8 cellular contexts compared by ENCODE assay signal in the genomic region with DNA sequence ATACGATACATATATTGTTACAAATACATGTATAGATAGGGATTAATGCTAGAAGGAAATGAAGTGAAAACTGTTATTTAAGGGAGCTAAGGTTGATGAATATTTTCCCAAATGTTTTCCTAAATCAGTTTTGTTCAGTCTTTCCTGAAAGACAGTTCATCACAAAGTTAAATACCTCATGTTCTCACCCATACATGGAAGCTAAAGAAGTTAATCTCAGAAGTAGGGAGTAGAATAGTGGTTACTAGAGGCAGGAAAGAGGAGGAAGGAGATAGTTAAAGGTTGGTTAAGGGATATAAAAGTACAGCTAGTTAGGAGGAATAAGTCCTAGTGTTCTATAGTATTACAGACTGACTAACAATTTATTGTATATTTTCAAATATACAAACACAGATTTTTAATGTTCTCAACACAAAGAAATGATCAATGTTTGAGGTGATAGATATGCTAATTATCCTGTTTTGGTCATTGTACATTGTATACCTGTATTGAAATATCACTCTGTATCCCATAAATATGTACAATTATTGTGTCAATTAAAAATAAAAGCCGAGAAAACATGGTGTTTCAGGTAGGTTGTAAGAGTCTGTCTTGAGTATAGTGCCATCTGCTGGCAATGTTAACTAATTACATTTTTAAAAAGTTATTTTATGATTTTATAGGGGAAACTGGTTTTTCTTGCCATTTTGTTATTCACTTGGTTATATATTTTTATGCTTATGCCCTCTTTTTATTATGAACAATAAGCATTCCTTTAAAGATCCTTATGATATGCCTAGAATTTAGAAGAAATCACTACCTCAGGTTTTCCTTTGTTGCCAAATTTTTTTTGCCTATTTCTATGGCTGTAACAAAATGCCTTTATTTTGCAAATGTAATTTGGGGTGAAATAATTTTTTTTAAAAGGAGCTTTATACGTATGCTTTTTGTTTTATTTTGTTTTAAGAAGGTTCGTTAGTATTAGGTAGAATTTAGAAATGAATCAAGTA. TPM values are rescaled to one million over a fixed set of nuclear protein-coding genes. Genes with fewer than 3 reads are reported as not detected.
A peak's percentile ranks its signal among the peaks of the same experiment; 100 is the strongest.
DNase-seq lines count a peak whose midpoint lies in the region; ATAC-seq and TF ChIP-seq lines count a peak whose summit lies in the region.

No MANE protein-coding gene starts in this region.

- H3K4me1 ChIP-seq in GM23338 (ENCODE audit: insufficient read depth), result no peaks in the 10 kb centered on the region

- H3F3A ChIP-seq in GM23338 (replicated peaks; ENCODE audit: low read depth), result no peaks in the 10 kb centered on the region

- H3K9me3 ChIP-seq in CD4-positive, alpha-beta T cell (ENCODE audit: control insufficient read depth, low read length), result no peaks in the 10 kb centered on the region

- CTCF ChIA-PET in CD4-positive, alpha-beta T cell (lab: Charles Lee), result interaction anchor here (0.9 to 2.3 kb wide), 7 partner anchors 9 to 172 kb away, joined by 3 to 24 read pairs (median 4); no protein-coding TSS in a partner anchor

- no peaks in the 10 kb centered on the region for H3K27me3 Mint-ChIP-seq in CD4-positive, alpha-beta T cell
- H3K27me3 Mint-ChIP-seq in GM23338 (ENCODE audit: insufficient read depth, low read depth, poor library complexity) (no peaks in the 10 kb centered on the region), chondrocyte (ENCODE audit: low read depth) (no peaks in the 10 kb centered on the region)
- H3K27me3 Mint-ChIP-seq in activated T-helper 1 cell treated with anti-CD3 and anti-CD28 coated beads, Interleukin-12 subunit alpha, Interleukin-12 subunit beta, Interleukin-2, Interleukin-4 antibody, amounts not matched to agents 30 ng/mL and 10 ng/mL and 1 ng/mL, durations not matched to agents 14 hours and 24 hours and 36 hours (ENCODE audit: insufficient read depth), result no peaks in the 10 kb centered on the region

- no peak overlapping the region for H3K4me3 ChIP-seq in GM23338

- H3K9me2 ChIP-seq in GM23338 (ENCODE audit: insufficient read depth), result no peaks in the 10 kb centered on the region

- no peaks in the 10 kb centered on the region for H3K36me3 ChIP-seq in GM23338 (ENCODE audit: insufficient read depth)

- peaks cover 86% of the 10 kb centered on the region for H3K79me2 ChIP-seq in GM23338 (replicated peaks; ENCODE audit: insufficient read depth)

- POLR2A ChIA-PET in CD4-positive, alpha-beta T cell (lab: Charles Lee), result interaction anchor here (2.0 kb wide), 1 partner anchor 27 kb away, joined by 13 read pairs; a partner anchor contains a TSS

- intact Hi-C loops in CD4-positive, alpha-beta T cell (cut with DNase I, micrococcal nuclease), result loop anchor here (1.0 to 5.0 kb wide), 5 partner anchors 102 to 1264 kb away; no protein-coding TSS in a partner anchor
- intact Hi-C loops in activated T-helper 1 cell treated with anti-CD3 and anti-CD28 coated beads, Interleukin-12 subunit alpha, Interleukin-12 subunit beta, Interleukin-2, Interleukin-4 antibody, amounts not matched to agents 30 ng/mL and 10 ng/mL and 1 ng/mL, durations not matched to agents 14 hours and 24 hours and 36 hours (cut with micrococcal nuclease), result loop anchor here (1.0 to 5.0 kb wide), 5 partner anchors 27 to 220 kb away; a partner anchor contains a TSS

- no peaks in the 10 kb centered on the region; the same call in 1 of the 2 replicates for H4K20me1 ChIP-seq in GM23338 (replicated peaks; ENCODE audit: insufficient read depth)

- H3K4me1 Mint-ChIP-seq in CD4-positive, alpha-beta T cell (ENCODE audit: low read depth), result peaks cover 50% of the 10 kb centered on the region
- H3K4me1 Mint-ChIP-seq in GM23338 (peaks cover 11% of the 10 kb centered on the region; the same call in 2 of the 3 replicates), chondrocyte (ENCODE audit: low read depth) (peaks cover 29% of the 10 kb centered on the region)
- H3K4me1 Mint-ChIP-seq in activated T-helper 1 cell treated with anti-CD3 and anti-CD28 coated beads, Interleukin-12 subunit alpha, Interleukin-12 subunit beta, Interleukin-2, Interleukin-4 antibody, amounts not matched to agents 30 ng/mL and 10 ng/mL and 1 ng/mL, durations not matched to agents 14 hours and 24 hours and 36 hours (ENCODE audit: low read depth), result peaks cover 6% of the 10 kb centered on the region

- H3K27ac ChIP-seq in CD4-positive, alpha-beta T cell (ENCODE audit: low read depth, low read length), result no peak overlapping the region
- H3K27ac ChIP-seq in GM23338 (ENCODE audit: low read depth), result no peak overlapping the region

- no peak overlapping the region for H3K4me2 ChIP-seq in GM23338

- H3K9me3 Mint-ChIP-seq in CD4-positive, alpha-beta T cell, result no peaks in the 10 kb centered on the region
- no peaks in the 10 kb centered on the region for H3K9me3 Mint-ChIP-seq in GM23338
- H3K9me3 Mint-ChIP-seq in chondrocyte (ENCODE audit: low read depth), result peaks cover 10% of the 10 kb centered on the region
- no peaks in the 10 kb centered on the region for H3K9me3 Mint-ChIP-seq in activated T-helper 1 cell treated with anti-CD3 and anti-CD28 coated beads, Interleukin-12 subunit alpha, Interleukin-12 subunit beta, Interleukin-2, Interleukin-4 antibody, amounts not matched to agents 30 ng/mL and 10 ng/mL and 1 ng/mL, durations not matched to agents 14 hours and 24 hours and 36 hours

- H2AFZ ChIP-seq in GM23338, result no peak overlapping the region

- DNase-seq in CD4-positive, alpha-beta T cell, result no peak
- DNase-seq in GM23338 (ENCODE audit: low spot score) (peak; percentile 51), NCI-H524 treated with DMSO at 0.1 percent for 48 hours (lab: John Stamatoyannopoulos, UW) (peak; percentile 2), chondrocyte (ENCODE audit: low spot score) (no peak), midbrain (lab: John Stamatoyannopoulos, UW) (peak; percentile 45), NCI-H128 (lab: John Stamatoyannopoulos, UW; ENCODE audit: unreplicated experiment) (no peak)
- no peak for DNase-seq in activated T-helper 1 cell treated with anti-CD3 and anti-CD28 coated beads, Interleukin-12 subunit alpha, Interleukin-12 subunit beta, Interleukin-2, Interleukin-4 antibody, amounts not matched to agents 30 ng/mL and 10 ng/mL and 1 ng/mL, durations not matched to agents 14 hours and 24 hours and 36 hours (ENCODE audit: low spot score)
- no peak for DNase-seq in NK-92 treated with Interleukin-12 subunit alpha and Interleukin-12 subunit beta, amount 100 ng/mL, for 24 hours (lab: John Stamatoyannopoulos, UW)

- H3K36me3 Mint-ChIP-seq in CD4-positive, alpha-beta T cell (ENCODE audit: low read depth), result peaks cover 2% of the 10 kb centered on the region
- H3K36me3 Mint-ChIP-seq in GM23338 (ENCODE audit: low read depth), result peaks cover 7% of the 10 kb centered on the region; the same call in 2 of the 3 replicates
- H3K36me3 Mint-ChIP-seq in chondrocyte (ENCODE audit: low read depth), result peaks cover 2% of the 10 kb centered on the region
- H3K36me3 Mint-ChIP-seq in activated T-helper 1 cell treated with anti-CD3 and anti-CD28 coated beads, Interleukin-12 subunit alpha, Interleukin-12 subunit beta, Interleukin-2, Interleukin-4 antibody, amounts not matched to agents 30 ng/mL and 10 ng/mL and 1 ng/mL, durations not matched to agents 14 hours and 24 hours and 36 hours (ENCODE audit: low read depth), result no peaks in the 10 kb centered on the region

- TF ChIP-seq CTCF in CD4-positive, alpha-beta T cell (IDR thresholded peaks at IDR 0.05), result peak; percentile 87
- TF ChIP-seq CTCF in GM23338 (conservative IDR thresholded peaks at IDR 0.05; ENCODE audit: low read depth in 2 of 2) (peak; percentile 64 to 88), chondrocyte (IDR thresholded peaks at IDR 0.05) (peak; percentile 95)

- peak overlapping the region; percentile 0 for H3K27ac Mint-ChIP-seq in CD4-positive, alpha-beta T cell
- no peak overlapping the region for H3K27ac Mint-ChIP-seq in GM23338
- H3K27ac Mint-ChIP-seq in chondrocyte (ENCODE audit: unreplicated experiment), result peak overlapping the region; percentile 60
- H3K27ac Mint-ChIP-seq in activated T-helper 1 cell treated with anti-CD3 and anti-CD28 coated beads, Interleukin-12 subunit alpha, Interleukin-12 subunit beta, Interleukin-2, Interleukin-4 antibody, amounts not matched to agents 30 ng/mL and 10 ng/mL and 1 ng/mL, durations not matched to agents 14 hours and 24 hours and 36 hours, result no peak overlapping the region

- ATAC-seq in CD4-positive, alpha-beta T cell (ENCODE audit: poor library complexity), result peak; percentile 58
- ATAC-seq in GM23338, result no peak

- H3K27me3 ChIP-seq in CD4-positive, alpha-beta T cell (ENCODE audit: control insufficient read depth, insufficient read depth, low read length), result no peaks in the 10 kb centered on the region
- no peaks in the 10 kb centered on the region for H3K27me3 ChIP-seq in GM23338 (ENCODE audit: insufficient read depth)

- H3K4me3 Mint-ChIP-seq in CD4-positive, alpha-beta T cell, result no peak overlapping the region
- H3K4me3 Mint-ChIP-seq in GM23338 (no peak overlapping the region), chondrocyte (ENCODE audit: unreplicated experiment) (no peak overlapping the region)
- H3K4me3 Mint-ChIP-seq in activated T-helper 1 cell treated with anti-CD3 and anti-CD28 coated beads, Interleukin-12 subunit alpha, Interleukin-12 subunit beta, Interleukin-2, Interleukin-4 antibody, amounts not matched to agents 30 ng/mL and 10 ng/mL and 1 ng/mL, durations not matched to agents 14 hours and 24 hours and 36 hours, result no peak overlapping the region

TF ChIP-seq in GM23338, 12 proteins besides CTCF, POLR2A, EP300 and RAD21 (continues in another document):
- TF ChIP-seq, protein P1, sequence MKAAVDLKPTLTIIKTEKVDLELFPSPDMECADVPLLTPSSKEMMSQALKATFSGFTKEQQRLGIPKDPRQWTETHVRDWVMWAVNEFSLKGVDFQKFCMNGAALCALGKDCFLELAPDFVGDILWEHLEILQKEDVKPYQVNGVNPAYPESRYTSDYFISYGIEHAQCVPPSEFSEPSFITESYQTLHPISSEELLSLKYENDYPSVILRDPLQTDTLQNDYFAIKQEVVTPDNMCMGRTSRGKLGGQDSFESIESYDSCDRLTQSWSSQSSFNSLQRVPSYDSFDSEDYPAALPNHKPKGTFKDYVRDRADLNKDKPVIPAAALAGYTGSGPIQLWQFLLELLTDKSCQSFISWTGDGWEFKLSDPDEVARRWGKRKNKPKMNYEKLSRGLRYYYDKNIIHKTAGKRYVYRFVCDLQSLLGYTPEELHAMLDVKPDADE (IDR thresholded peaks at IDR 0.05), result no peak
- no peak for TF ChIP-seq EZH2phosphoT487 (IDR thresholded peaks at IDR 0.05; ENCODE audit: unreplicated experiment)
- TF ChIP-seq JUNB (IDR thresholded peaks at IDR 0.05; ENCODE audit: unreplicated experiment), result no peak
- no peak for TF ChIP-seq ZNF114 (CRISPR knock-in tag; IDR thresholded peaks at IDR 0.05)

RNA-seq across cellular contexts. Expression of a gene that starts 26.9 kb away (rescaled TPM):
- 10 to 100 TPM; 36.4 to 42.6 TPM for total RNA-seq in CD4-positive, alpha-beta T cell
- total RNA-seq in GM23338 (2014; rRNA removed; shearing (Covaris generic)), result 42.4 and 43.5 TPM in 2 replicates
- 12.6 and 15.7 TPM in 2 replicates for polyA plus RNA-seq in GM23338 (2016; fragmentation: Nextera tagmentation; extraction: Ambion mirVana)
- total RNA-seq in chondrocyte, result 36.0 to 43.0 TPM (median 39.6 TPM) in 3 replicates
- 23.3 and 32.3 TPM in 2 replicates for total RNA-seq in activated T-helper 1 cell treated with anti-CD3 and anti-CD28 coated beads, Interleukin-12 subunit alpha, Interleukin-12 subunit beta, Interleukin-2, Interleukin-4 antibody, amounts not matched to agents 30 ng/mL and 10 ng/mL and 1 ng/mL, durations not matched to agents 14 hours and 24 hours and 36 hours

Comparison
In these comparisons a context has a peak if more than half of its experiments do, and no peak if none do; other contexts are left out.
1. DNase-seq: peak in GM23338 (single experiment), NCI-H524 treated with DMSO at 0.1 percent for 48 hours (single experiment) and midbrain (single experiment); none in CD4-positive, alpha-beta T cell (0 of 10), chondrocyte (single experiment), activated T-helper 1 cell treated with anti-CD3 and anti-CD28 coated beads, Interleukin-12 subunit alpha, Interleukin-12 subunit beta, Interleukin-2, Interleukin-4 antibody, amounts not matched to agents 30 ng/mL and 10 ng/mL and 1 ng/mL, durations not matched to agents 14 hours and 24 hours and 36 hours (single experiment), NK-92 treated with Interleukin-12 subunit alpha and Interleukin-12 subunit beta, amount 100 ng/mL, for 24 hours (single experiment) and NCI-H128 (single experiment).
2. H3K27ac Mint-ChIP-seq: peak in CD4-positive, alpha-beta T cell (single experiment) and chondrocyte (single experiment); none in GM23338 (single experiment) and activated T-helper 1 cell treated with anti-CD3 and anti-CD28 coated beads, Interleukin-12 subunit alpha, Interleukin-12 subunit beta, Interleukin-2, Interleukin-4 antibody, amounts not matched to agents 30 ng/mL and 10 ng/mL and 1 ng/mL, durations not matched to agents 14 hours and 24 hours and 36 hours (single experiment).
3. Peak in every context shown above with its lines, with median percentiles within 50 percentile points of each other: CTCF ChIP-seq.